In the genomic region with DNA sequence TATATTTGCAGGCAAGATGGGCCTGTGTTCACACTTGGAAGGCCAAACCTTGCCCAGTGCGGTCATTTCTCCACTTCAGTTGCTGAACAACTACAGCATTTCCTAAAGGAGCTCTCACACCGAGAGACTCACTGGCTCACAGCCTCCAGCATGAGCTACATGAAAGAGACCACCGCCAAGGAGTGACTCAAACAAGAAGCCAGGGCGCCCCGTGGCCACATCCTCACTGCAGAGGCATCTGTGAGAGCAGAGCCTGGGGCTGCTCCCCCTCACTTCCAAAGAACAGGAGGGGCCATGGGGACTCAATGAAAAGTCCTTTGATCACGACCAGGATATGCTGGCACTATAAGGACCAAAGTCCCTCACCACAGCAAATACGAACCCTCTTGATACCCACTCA, we compare ENCODE assay signal across 9 cellular contexts. TPM values are rescaled to one million over a fixed set of nuclear protein-coding genes. Genes with fewer than 3 reads are reported as not detected.
A peak's percentile ranks its signal among the peaks of the same experiment; 100 is the strongest.
DNase-seq lines count a peak whose midpoint lies in the region; ATAC-seq and TF ChIP-seq lines count a peak whose summit lies in the region.
"Had no signal": no experiment of that assay in that cellular context is flagged by ENCODE, and none has a peak within 500 bp of the region (broad histone marks: within the 10 kb centered on the region; RNA-seq: fewer than 3 reads in every experiment).

No MANE protein-coding gene starts in this region.

- no peaks in the 10 kb centered on the region; the same call in 1 of the 2 replicates for H3K9me3 Mint-ChIP-seq in HFFc6

- H3K4me3 ChIP-seq in gastrocnemius medialis = no peak overlapping the region

- no peaks in the 10 kb centered on the region for H3K36me3 Mint-ChIP-seq in HFFc6 (ENCODE audit: low read depth)

- ATAC-seq in HG02798 (IDR thresholded peaks at IDR 0.05; ENCODE audit: poor library complexity, unreplicated experiment) (peak; percentile 44), gastrocnemius medialis (no peak)
- ATAC-seq: right cardiac atrium had no signal

- DNase-seq in activated CD4-positive, alpha-beta T cell treated with anti-CD3 and anti-CD28 coated beads, Interleukin-2, amount 50 U/mL, for 4 hours = peak; percentile 69 to 73
- DNase-seq in effector CD4-positive, alpha-beta T cell = peak; percentile 77
- DNase-seq in stimulated activated CD8-positive, alpha-beta memory T cell treated with anti-CD3 and anti-CD28 coated beads, Interleukin-7, amount 100 ng/mL, for 1 hour (ENCODE audit: low read depth in 2 of 2) = peak; percentile 31 to 67
- DNase-seq in HFFc6 (no peak), NCI-H446 treated with DMSO at 0.1 percent for 48 hours (lab: John Stamatoyannopoulos, UW) (no peak), COLO829 (ENCODE audit: low spot score) (no peak), gastrocnemius medialis (no peak)
- DNase-seq: right cardiac atrium had no signal

- in situ Hi-C loops in gastrocnemius medialis (cut with MboI; ENCODE audit: low sequenced_read_pairs in 4 of 4) = no loop called here

- H3K36me3 ChIP-seq in gastrocnemius medialis = no peaks in the 10 kb centered on the region

- no peak overlapping the region for H3K4me3 Mint-ChIP-seq in HFFc6

- H3K4me1 Mint-ChIP-seq in HFFc6 (ENCODE audit: low read depth) = no peaks in the 10 kb centered on the region

- TF ChIP-seq CTCF in HFFc6 (IDR thresholded peaks at IDR 0.05) (no peak), gastrocnemius medialis (IDR thresholded peaks at IDR 0.05 in 4 of 5, conservative IDR thresholded peaks at IDR 0.05 in 1 of 5) (no peak)

- TF ChIP-seq POLR2A in gastrocnemius medialis (IDR thresholded peaks at IDR 0.05) = no peak

- peaks cover 37% of the 10 kb centered on the region for H3K27me3 Mint-ChIP-seq in HFFc6 (ENCODE audit: insufficient read depth)

- no peak overlapping the region for H3K27ac Mint-ChIP-seq in HFFc6

- H3K27ac ChIP-seq in gastrocnemius medialis = no peak overlapping the region

- no peaks in the 10 kb centered on the region for H3K9me3 ChIP-seq in gastrocnemius medialis

- intact Hi-C loops in gastrocnemius medialis (cut with DNase I; ENCODE audit: low total_unique reads) = loop anchor here (5.0 kb wide), 1 partner anchor 52 kb away; no protein-coding TSS in a partner anchor

- H3K27me3 ChIP-seq in gastrocnemius medialis = no peaks in the 10 kb centered on the region

- no peaks in the 10 kb centered on the region for H3K4me1 ChIP-seq in gastrocnemius medialis

RNA-seq across cellular contexts. Expression of a gene that starts 50.0 kb away (rescaled TPM):
- not detected for total RNA-seq in HFFc6 (2021; fragmentation: NEBNext Ultra II Directional; extraction: Animal tissue kit (Norgen Biotek cat#: 25700))
- total RNA-seq in gastrocnemius medialis = not detected

Comparison
In these comparisons a context has a peak if more than half of its experiments do, and no peak if none do; other contexts are left out.
1. DNase-seq: peak in activated CD4-positive, alpha-beta T cell treated with anti-CD3 and anti-CD28 coated beads, Interleukin-2, amount 50 U/mL, for 4 hours (2 of 2), effector CD4-positive, alpha-beta T cell (single experiment) and stimulated activated CD8-positive, alpha-beta memory T cell treated with anti-CD3 and anti-CD28 coated beads, Interleukin-7, amount 100 ng/mL, for 1 hour (2 of 2); none in HFFc6 (single experiment), NCI-H446 treated with DMSO at 0.1 percent for 48 hours (single experiment), COLO829 (single experiment) and gastrocnemius medialis (0 of 2).